In genomic region chr2:241463276-241464135, GRCh38 we compare ENCODE assay signal across 31 cellular contexts.
"Had no signal": no experiment of that assay in that cellular context is flagged by ENCODE, and none has a peak within 500 bp of the region (broad histone marks: within the 10 kb centered on the region; RNA-seq: fewer than 3 reads in every experiment).

No MANE protein-coding gene starts in this region.

- H3K4me3 ChIP-seq: breast epithelium, esophagus squamous epithelium, hepatocyte, neural progenitor cell, right lobe of liver, skin epidermis, thoracic aorta, uterus had no signal

- H3K27me3 Mint-ChIP-seq: activated CD4-positive, alpha-beta T cell treated with anti-CD3 and anti-CD28 coated beads, Interleukin-2, amount 10 ng/mL, durations not matched to agents 7 days and 5 days; activated naive CD4-positive, alpha-beta T cell treated with anti-CD3 and anti-CD28 coated beads, Interleukin-2, amount 50 U/mL, for 24 hours; activated naive CD8-positive, alpha-beta T cell treated with anti-CD3 and anti-CD28 coated beads, Interleukin-2, amount 50 U/mL, for 24 hours; activated T-cell treated with anti-CD3 and anti-CD28 coated beads, Interleukin-2, amount 50 U/mL, for 24 hours; central memory CD8-positive, alpha-beta T cell; stimulated activated naive CD8-positive, alpha-beta T cell treated with anti-CD3 and anti-CD28 coated beads, Interleukin-15, Interleukin-2, amounts not matched to agents 100 ng/mL and 50 ng/mL, for 24 hours; type B pancreatic cell had no signal

- H3K27ac ChIP-seq: breast epithelium, epithelial cell of prostate, esophagus squamous epithelium, hepatocyte, neural progenitor cell, right lobe of liver, skin epidermis, thoracic aorta, uterus had no signal

- H3K4me1 Mint-ChIP-seq: activated CD4-positive, alpha-beta memory T cell treated with anti-CD3 and anti-CD28 coated beads, Interleukin-2, amount 10 ng/mL, durations not matched to agents 7 days and 5 days; activated CD4-positive, alpha-beta T cell treated with anti-CD3 and anti-CD28 coated beads, Interleukin-2, amount 10 ng/mL, durations not matched to agents 7 days and 5 days; activated naive CD4-positive, alpha-beta T cell treated with anti-CD3 and anti-CD28 coated beads, Interleukin-2, amount 50 U/mL, for 24 hours; activated naive CD8-positive, alpha-beta T cell treated with anti-CD3 and anti-CD28 coated beads, Interleukin-2, amount 50 U/mL, for 24 hours; central memory CD8-positive, alpha-beta T cell; neural progenitor cell; stimulated activated effector memory CD8-positive, alpha-beta T cell treated with anti-CD3 and anti-CD28 coated beads, Interleukin-12 subunit alpha, Interleukin-12 subunit beta, amount 100 ng/mL, for 72 hours had no signal

- H3K9me3 ChIP-seq: breast epithelium, esophagus squamous epithelium, right lobe of liver, thoracic aorta, uterus had no signal

- H3K27me3 ChIP-seq: breast epithelium, esophagus squamous epithelium, hepatocyte, neural progenitor cell, right lobe of liver, uterus had no signal

- DNase-seq: activated CD4-positive, alpha-beta memory T cell treated with anti-CD3 and anti-CD28 coated beads, Interleukin-2, amount 10 ng/mL, durations not matched to agents 7 days and 5 days; activated CD4-positive, alpha-beta T cell treated with anti-CD3 and anti-CD28 coated beads, Interleukin-2, amount 10 ng/mL, durations not matched to agents 7 days and 5 days; activated CD4-positive, CD25-positive, alpha-beta regulatory T cell treated with anti-CD3 and anti-CD28 coated beads, Interleukin-2, amount 50 U/mL, for 72 hours; activated CD8-positive, alpha-beta memory T cell treated with anti-CD3 and anti-CD28 coated beads, Interleukin-2, amount 50 U/mL, for 48 hours; activated gamma-delta T cell; activated naive CD8-positive, alpha-beta T cell treated with anti-CD3 and anti-CD28 coated beads, Interleukin-2, amount 50 U/mL, for 24 hours; activated T-cell treated with anti-CD3 and anti-CD28 coated beads, Interleukin-2, amount 50 U/mL, for 24 hours; dermis blood vessel endothelial cell; effector CD4-positive, alpha-beta T cell; esophagus squamous epithelium; foreskin melanocyte; islet precursor cell; left cardiac atrium; mammary epithelial cell; naive thymus-derived CD4-positive, alpha-beta T cell; right lobe of liver; stimulated activated CD4-positive, alpha-beta T cell treated with anti-CD3 and anti-CD28 coated beads, Interleukin-4, amount 100 ng/mL, for 24 hours; T-helper 9 cell; uterus had no signal

- H3K36me3 ChIP-seq: breast epithelium, neural progenitor cell, uterus had no signal

- H3K79me2 ChIP-seq: hepatocyte had no signal

- H3K9me3 Mint-ChIP-seq: activated CD4-positive, alpha-beta memory T cell treated with anti-CD3 and anti-CD28 coated beads, Interleukin-2, amount 10 ng/mL, durations not matched to agents 7 days and 5 days; activated CD4-positive, alpha-beta T cell treated with anti-CD3 and anti-CD28 coated beads, Interleukin-2, amount 10 ng/mL, durations not matched to agents 7 days and 5 days; activated naive CD4-positive, alpha-beta T cell treated with anti-CD3 and anti-CD28 coated beads, Interleukin-2, amount 50 U/mL, for 24 hours; activated naive CD8-positive, alpha-beta T cell treated with anti-CD3 and anti-CD28 coated beads, Interleukin-2, amount 50 U/mL, for 24 hours; activated T-cell treated with anti-CD3 and anti-CD28 coated beads, Interleukin-2, amount 50 U/mL, for 24 hours; central memory CD8-positive, alpha-beta T cell; naive thymus-derived CD4-positive, alpha-beta T cell; neural progenitor cell; stimulated activated effector memory CD8-positive, alpha-beta T cell treated with anti-CD3 and anti-CD28 coated beads, Interleukin-12 subunit alpha, Interleukin-12 subunit beta, amount 100 ng/mL, for 72 hours; stimulated activated naive CD8-positive, alpha-beta T cell treated with anti-CD3 and anti-CD28 coated beads, Interleukin-15, Interleukin-2, amounts not matched to agents 100 ng/mL and 50 ng/mL, for 24 hours; T-helper 1 cell treated with Interleukin-12 subunit alpha and Interleukin-12 subunit beta and Interleukin-4 antibody, amounts not matched to agents 30 μg/mL and 1 μg/mL, for 36 hours; type B pancreatic cell had no signal

- H3K4me2 ChIP-seq: hepatocyte, neural progenitor cell had no signal

- H3K36me3 Mint-ChIP-seq: activated naive CD4-positive, alpha-beta T cell treated with anti-CD3 and anti-CD28 coated beads, Interleukin-2, amount 50 U/mL, for 24 hours; stimulated activated effector memory CD8-positive, alpha-beta T cell treated with anti-CD3 and anti-CD28 coated beads, Interleukin-12 subunit alpha, Interleukin-12 subunit beta, amount 100 ng/mL, for 72 hours had no signal

- H3K27ac Mint-ChIP-seq: activated CD4-positive, alpha-beta memory T cell treated with anti-CD3 and anti-CD28 coated beads, Interleukin-2, amount 10 ng/mL, durations not matched to agents 7 days and 5 days; activated CD4-positive, alpha-beta T cell treated with anti-CD3 and anti-CD28 coated beads, Interleukin-2, amount 10 ng/mL, durations not matched to agents 7 days and 5 days; activated naive CD4-positive, alpha-beta T cell treated with anti-CD3 and anti-CD28 coated beads, Interleukin-2, amount 50 U/mL, for 24 hours; activated naive CD8-positive, alpha-beta T cell treated with anti-CD3 and anti-CD28 coated beads, Interleukin-2, amount 50 U/mL, for 24 hours; activated T-cell treated with anti-CD3 and anti-CD28 coated beads, Interleukin-2, amount 50 U/mL, for 24 hours; naive thymus-derived CD4-positive, alpha-beta T cell; neural progenitor cell; stimulated activated naive CD8-positive, alpha-beta T cell treated with anti-CD3 and anti-CD28 coated beads, Interleukin-15, Interleukin-2, amounts not matched to agents 100 ng/mL and 50 ng/mL, for 24 hours; T-helper 1 cell treated with Interleukin-12 subunit alpha and Interleukin-12 subunit beta and Interleukin-4 antibody, amounts not matched to agents 30 μg/mL and 1 μg/mL, for 36 hours; type B pancreatic cell had no signal

- H2AFZ ChIP-seq: hepatocyte, neural progenitor cell had no signal

- H3K4me3 Mint-ChIP-seq: activated CD4-positive, alpha-beta memory T cell treated with anti-CD3 and anti-CD28 coated beads, Interleukin-2, amount 10 ng/mL, durations not matched to agents 7 days and 5 days; activated CD4-positive, alpha-beta T cell treated with anti-CD3 and anti-CD28 coated beads, Interleukin-2, amount 10 ng/mL, durations not matched to agents 7 days and 5 days; activated naive CD4-positive, alpha-beta T cell treated with anti-CD3 and anti-CD28 coated beads, Interleukin-2, amount 50 U/mL, for 24 hours; activated naive CD8-positive, alpha-beta T cell treated with anti-CD3 and anti-CD28 coated beads, Interleukin-2, amount 50 U/mL, for 24 hours; activated T-cell treated with anti-CD3 and anti-CD28 coated beads, Interleukin-2, amount 50 U/mL, for 24 hours; central memory CD8-positive, alpha-beta T cell; naive thymus-derived CD4-positive, alpha-beta T cell; neural progenitor cell; stimulated activated effector memory CD8-positive, alpha-beta T cell treated with anti-CD3 and anti-CD28 coated beads, Interleukin-12 subunit alpha, Interleukin-12 subunit beta, amount 100 ng/mL, for 72 hours; stimulated activated naive CD8-positive, alpha-beta T cell treated with anti-CD3 and anti-CD28 coated beads, Interleukin-15, Interleukin-2, amounts not matched to agents 100 ng/mL and 50 ng/mL, for 24 hours; T-helper 1 cell treated with Interleukin-12 subunit alpha and Interleukin-12 subunit beta and Interleukin-4 antibody, amounts not matched to agents 30 μg/mL and 1 μg/mL, for 36 hours; type B pancreatic cell had no signal

- H3K4me1 ChIP-seq: breast epithelium, esophagus squamous epithelium, neural progenitor cell, right lobe of liver, uterus had no signal

- H3K9ac ChIP-seq: neural progenitor cell had no signal
